2 cellular contexts compared by ENCODE assay signal in genomic region chr5:132086277-132086794, GRCh38.
TF ChIP-seq lines count a peak whose summit lies in the region.

No MANE protein-coding gene starts in this region.

TF ChIP-seq in liver, 16 proteins besides CTCF, POLR2A, EP300 and RAD21:
- no peak for TF ChIP-seq REST (IDR thresholded peaks at IDR 0.05)
- TF ChIP-seq JUND (IDR thresholded peaks at IDR 0.05), result no peak
- TF ChIP-seq NR2F2 (IDR thresholded peaks at IDR 0.05), result peak; percentile 37
- TF ChIP-seq ATF3 (IDR thresholded peaks at IDR 0.05), result no peak
- TF ChIP-seq HNF4G (IDR thresholded peaks at IDR 0.05), result no peak

TF ChIP-seq in HepG2, 621 proteins besides CTCF, POLR2A, EP300 and RAD21:
- no peak for TF ChIP-seq PAF1 (CRISPR knock-in tag; IDR thresholded peaks at IDR 0.05)
- no peak for TF ChIP-seq ZNF10 (CRISPR knock-in tag; IDR thresholded peaks at IDR 0.05; ENCODE audit: borderline replicate concordance, low read depth)
- TF ChIP-seq SMARCE1 (IDR thresholded peaks at IDR 0.05; ENCODE audit: borderline replicate concordance), result no peak
- no peak for TF ChIP-seq NR1H2 (CRISPR knock-in tag; IDR thresholded peaks at IDR 0.05; ENCODE audit: borderline replicate concordance, low read depth)
- no peak for TF ChIP-seq PRDM4 (CRISPR knock-in tag; IDR thresholded peaks at IDR 0.05; ENCODE audit: borderline replicate concordance)
- TF ChIP-seq AGO2 (optimal IDR thresholded peaks at IDR 0.05; ENCODE audit: low read depth, low read length), result no peak
- no peak for TF ChIP-seq ZNF687 (CRISPR knock-in tag; IDR thresholded peaks at IDR 0.05)
- no peak for TF ChIP-seq ZEB1 (IDR thresholded peaks at IDR 0.05; ENCODE audit: insufficient replicate concordance, low read depth)
- no peak for TF ChIP-seq SAFB2 (CRISPR knock-in tag; IDR thresholded peaks at IDR 0.05; ENCODE audit: borderline replicate concordance, low read depth)
- no peak for TF ChIP-seq KLF11 (CRISPR knock-in tag; IDR thresholded peaks at IDR 0.05)
